In the genomic region with DNA sequence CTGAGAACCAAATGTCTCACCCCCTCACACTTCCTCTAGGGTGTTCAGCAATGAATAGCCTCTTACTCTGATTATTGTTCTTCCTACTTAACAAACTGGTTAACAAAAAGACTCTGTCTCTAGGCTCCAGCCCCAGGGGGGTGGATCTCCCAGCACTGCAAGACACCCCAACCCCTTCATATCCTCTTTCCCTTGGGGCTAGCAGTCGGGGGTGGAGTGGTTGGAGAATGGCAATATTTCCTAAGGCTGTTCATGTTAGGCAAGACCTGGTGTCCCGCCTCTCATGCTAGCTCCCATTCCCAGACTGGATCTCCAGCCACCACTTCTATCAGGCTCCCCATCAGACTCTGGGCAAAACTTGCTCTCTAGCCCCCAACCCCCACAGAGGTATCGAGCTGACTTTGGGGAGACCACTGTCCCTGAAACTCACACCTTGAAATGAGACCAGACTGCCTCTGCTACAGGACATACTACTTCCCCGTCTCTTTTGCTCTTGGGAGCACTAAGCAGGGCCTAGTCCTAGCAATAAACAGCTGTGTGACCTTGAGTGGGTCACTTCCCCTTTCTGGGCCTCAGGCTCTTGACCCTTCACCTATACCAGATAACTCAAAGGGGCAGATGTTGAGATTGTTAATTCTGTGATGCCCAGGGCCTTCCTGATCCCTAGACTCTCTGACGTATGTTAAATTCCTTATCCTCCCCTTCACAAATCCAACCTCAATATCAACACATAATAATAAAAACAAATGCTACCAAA, we compare ENCODE assay signal across 1 cellular context.
TF ChIP-seq lines count a peak whose summit lies in the region.

No MANE protein-coding gene starts in this region.

TF ChIP-seq in K562, 482 proteins besides CTCF, POLR2A, EP300 and RAD21 (continues in another document):
- TF ChIP-seq NCOR1 (IDR thresholded peaks at IDR 0.05) = no peak
- TF ChIP-seq NR2C1 (IDR thresholded peaks at IDR 0.05) = peak; percentile 82
- peak; percentile 89 for TF ChIP-seq NR2C1 (tag; IDR thresholded peaks at IDR 0.05)
- TF ChIP-seq RREB1 (CRISPR knock-in tag; IDR thresholded peaks at IDR 0.05) = no peak
- TF ChIP-seq SPI1 (IDR thresholded peaks at IDR 0.05; ENCODE audit: borderline replicate concordance, low read depth, low read length) = peak; percentile 97
- TF ChIP-seq ESRRA (IDR thresholded peaks at IDR 0.05; ENCODE audit: borderline replicate concordance, low read depth) = peak; percentile 86
- no peak for TF ChIP-seq KAT2B (IDR thresholded peaks at IDR 0.05; ENCODE audit: low read depth, low read length)
- no peak for TF ChIP-seq KLF13 (tag; IDR thresholded peaks at IDR 0.05; ENCODE audit: borderline replicate concordance, low read depth)
- no peak for TF ChIP-seq RAD51 (IDR thresholded peaks at IDR 0.05; ENCODE audit: borderline replicate concordance, low read depth)
- TF ChIP-seq ZBTB17 (CRISPR knock-in tag; IDR thresholded peaks at IDR 0.05) = no peak
- peak; percentile 53; the same call in 1 of the 2 replicates for TF ChIP-seq BCOR (IDR thresholded peaks at IDR 0.05)
- peak; percentile 43; the same call in 1 of the 2 replicates for TF ChIP-seq TFAP4 (CRISPR knock-in tag; IDR thresholded peaks at IDR 0.05; ENCODE audit: borderline replicate concordance)
- TF ChIP-seq RBM25 (IDR thresholded peaks at IDR 0.05; ENCODE audit: low read depth, low read length, severe bottlenecking) = peak; percentile 74
- TF ChIP-seq NR2C2 (CRISPR knock-in tag; IDR thresholded peaks at IDR 0.05) = no peak
- TF ChIP-seq NR2C2 (tag; IDR thresholded peaks at IDR 0.05) = peak; percentile 77
- 0 out of 2 replicates have a peak, but pooled peaks have one; percentile 15 for TF ChIP-seq ADNP (tag; IDR thresholded peaks at IDR 0.05)
- TF ChIP-seq ZNF707 (CRISPR knock-in tag; conservative IDR thresholded peaks at IDR 0.05) = no peak
- TF ChIP-seq, protein P1, sequence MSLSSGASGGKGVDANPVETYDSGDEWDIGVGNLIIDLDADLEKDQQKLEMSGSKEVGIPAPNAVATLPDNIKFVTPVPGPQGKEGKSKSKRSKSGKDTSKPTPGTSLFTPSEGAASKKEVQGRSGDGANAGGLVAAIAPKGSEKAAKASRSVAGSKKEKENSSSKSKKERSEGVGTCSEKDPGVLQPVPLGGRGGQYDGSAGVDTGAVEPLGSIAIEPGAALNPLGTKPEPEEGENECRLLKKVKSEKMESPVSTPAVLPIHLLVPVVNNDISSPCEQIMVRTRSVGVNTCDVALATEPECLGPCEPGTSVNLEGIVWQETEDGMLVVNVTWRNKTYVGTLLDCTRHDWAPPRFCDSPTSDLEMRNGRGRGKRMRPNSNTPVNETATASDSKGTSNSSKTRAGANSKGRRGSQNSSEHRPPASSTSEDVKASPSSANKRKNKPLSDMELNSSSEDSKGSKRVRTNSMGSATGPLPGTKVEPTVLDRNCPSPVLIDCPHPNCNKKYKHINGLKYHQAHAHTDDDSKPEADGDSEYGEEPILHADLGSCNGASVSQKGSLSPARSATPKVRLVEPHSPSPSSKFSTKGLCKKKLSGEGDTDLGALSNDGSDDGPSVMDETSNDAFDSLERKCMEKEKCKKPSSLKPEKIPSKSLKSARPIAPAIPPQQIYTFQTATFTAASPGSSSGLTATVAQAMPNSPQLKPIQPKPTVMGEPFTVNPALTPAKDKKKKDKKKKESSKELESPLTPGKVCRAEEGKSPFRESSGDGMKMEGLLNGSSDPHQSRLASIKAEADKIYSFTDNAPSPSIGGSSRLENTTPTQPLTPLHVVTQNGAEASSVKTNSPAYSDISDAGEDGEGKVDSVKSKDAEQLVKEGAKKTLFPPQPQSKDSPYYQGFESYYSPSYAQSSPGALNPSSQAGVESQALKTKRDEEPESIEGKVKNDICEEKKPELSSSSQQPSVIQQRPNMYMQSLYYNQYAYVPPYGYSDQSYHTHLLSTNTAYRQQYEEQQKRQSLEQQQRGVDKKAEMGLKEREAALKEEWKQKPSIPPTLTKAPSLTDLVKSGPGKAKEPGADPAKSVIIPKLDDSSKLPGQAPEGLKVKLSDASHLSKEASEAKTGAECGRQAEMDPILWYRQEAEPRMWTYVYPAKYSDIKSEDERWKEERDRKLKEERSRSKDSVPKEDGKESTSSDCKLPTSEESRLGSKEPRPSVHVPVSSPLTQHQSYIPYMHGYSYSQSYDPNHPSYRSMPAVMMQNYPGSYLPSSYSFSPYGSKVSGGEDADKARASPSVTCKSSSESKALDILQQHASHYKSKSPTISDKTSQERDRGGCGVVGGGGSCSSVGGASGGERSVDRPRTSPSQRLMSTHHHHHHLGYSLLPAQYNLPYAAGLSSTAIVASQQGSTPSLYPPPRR (CRISPR knock-in tag; IDR thresholded peaks at IDR 0.05; ENCODE audit: borderline replicate concordance) = no peak
- peak; percentile 25; the same call in 1 of the 2 replicates for TF ChIP-seq CBFA2T3 (IDR thresholded peaks at IDR 0.05)
- TF ChIP-seq ZFX (CRISPR knock-in tag; IDR thresholded peaks at IDR 0.05) = peak; percentile 29; the same call in 1 of the 2 replicates
- peak in 1 of 2 experiments; percentile 67; a peak in 1 of 4 replicates for TF ChIP-seq RCOR1 (IDR thresholded peaks at IDR 0.05; ENCODE audit: borderline replicate concordance in 1 of 2, low read depth in 2 of 2, low read length in 2 of 2)
- TF ChIP-seq BCLAF1 (IDR thresholded peaks at IDR 0.05; ENCODE audit: borderline replicate concordance in 1 of 2, control insufficient read depth in 1 of 2, low read depth in 2 of 2, low read length in 1 of 2) = no peak
- TF ChIP-seq HEY1 (CRISPR knock-in tag; IDR thresholded peaks at IDR 0.05; ENCODE audit: borderline replicate concordance) = no peak
- TF ChIP-seq, protein P2, sequence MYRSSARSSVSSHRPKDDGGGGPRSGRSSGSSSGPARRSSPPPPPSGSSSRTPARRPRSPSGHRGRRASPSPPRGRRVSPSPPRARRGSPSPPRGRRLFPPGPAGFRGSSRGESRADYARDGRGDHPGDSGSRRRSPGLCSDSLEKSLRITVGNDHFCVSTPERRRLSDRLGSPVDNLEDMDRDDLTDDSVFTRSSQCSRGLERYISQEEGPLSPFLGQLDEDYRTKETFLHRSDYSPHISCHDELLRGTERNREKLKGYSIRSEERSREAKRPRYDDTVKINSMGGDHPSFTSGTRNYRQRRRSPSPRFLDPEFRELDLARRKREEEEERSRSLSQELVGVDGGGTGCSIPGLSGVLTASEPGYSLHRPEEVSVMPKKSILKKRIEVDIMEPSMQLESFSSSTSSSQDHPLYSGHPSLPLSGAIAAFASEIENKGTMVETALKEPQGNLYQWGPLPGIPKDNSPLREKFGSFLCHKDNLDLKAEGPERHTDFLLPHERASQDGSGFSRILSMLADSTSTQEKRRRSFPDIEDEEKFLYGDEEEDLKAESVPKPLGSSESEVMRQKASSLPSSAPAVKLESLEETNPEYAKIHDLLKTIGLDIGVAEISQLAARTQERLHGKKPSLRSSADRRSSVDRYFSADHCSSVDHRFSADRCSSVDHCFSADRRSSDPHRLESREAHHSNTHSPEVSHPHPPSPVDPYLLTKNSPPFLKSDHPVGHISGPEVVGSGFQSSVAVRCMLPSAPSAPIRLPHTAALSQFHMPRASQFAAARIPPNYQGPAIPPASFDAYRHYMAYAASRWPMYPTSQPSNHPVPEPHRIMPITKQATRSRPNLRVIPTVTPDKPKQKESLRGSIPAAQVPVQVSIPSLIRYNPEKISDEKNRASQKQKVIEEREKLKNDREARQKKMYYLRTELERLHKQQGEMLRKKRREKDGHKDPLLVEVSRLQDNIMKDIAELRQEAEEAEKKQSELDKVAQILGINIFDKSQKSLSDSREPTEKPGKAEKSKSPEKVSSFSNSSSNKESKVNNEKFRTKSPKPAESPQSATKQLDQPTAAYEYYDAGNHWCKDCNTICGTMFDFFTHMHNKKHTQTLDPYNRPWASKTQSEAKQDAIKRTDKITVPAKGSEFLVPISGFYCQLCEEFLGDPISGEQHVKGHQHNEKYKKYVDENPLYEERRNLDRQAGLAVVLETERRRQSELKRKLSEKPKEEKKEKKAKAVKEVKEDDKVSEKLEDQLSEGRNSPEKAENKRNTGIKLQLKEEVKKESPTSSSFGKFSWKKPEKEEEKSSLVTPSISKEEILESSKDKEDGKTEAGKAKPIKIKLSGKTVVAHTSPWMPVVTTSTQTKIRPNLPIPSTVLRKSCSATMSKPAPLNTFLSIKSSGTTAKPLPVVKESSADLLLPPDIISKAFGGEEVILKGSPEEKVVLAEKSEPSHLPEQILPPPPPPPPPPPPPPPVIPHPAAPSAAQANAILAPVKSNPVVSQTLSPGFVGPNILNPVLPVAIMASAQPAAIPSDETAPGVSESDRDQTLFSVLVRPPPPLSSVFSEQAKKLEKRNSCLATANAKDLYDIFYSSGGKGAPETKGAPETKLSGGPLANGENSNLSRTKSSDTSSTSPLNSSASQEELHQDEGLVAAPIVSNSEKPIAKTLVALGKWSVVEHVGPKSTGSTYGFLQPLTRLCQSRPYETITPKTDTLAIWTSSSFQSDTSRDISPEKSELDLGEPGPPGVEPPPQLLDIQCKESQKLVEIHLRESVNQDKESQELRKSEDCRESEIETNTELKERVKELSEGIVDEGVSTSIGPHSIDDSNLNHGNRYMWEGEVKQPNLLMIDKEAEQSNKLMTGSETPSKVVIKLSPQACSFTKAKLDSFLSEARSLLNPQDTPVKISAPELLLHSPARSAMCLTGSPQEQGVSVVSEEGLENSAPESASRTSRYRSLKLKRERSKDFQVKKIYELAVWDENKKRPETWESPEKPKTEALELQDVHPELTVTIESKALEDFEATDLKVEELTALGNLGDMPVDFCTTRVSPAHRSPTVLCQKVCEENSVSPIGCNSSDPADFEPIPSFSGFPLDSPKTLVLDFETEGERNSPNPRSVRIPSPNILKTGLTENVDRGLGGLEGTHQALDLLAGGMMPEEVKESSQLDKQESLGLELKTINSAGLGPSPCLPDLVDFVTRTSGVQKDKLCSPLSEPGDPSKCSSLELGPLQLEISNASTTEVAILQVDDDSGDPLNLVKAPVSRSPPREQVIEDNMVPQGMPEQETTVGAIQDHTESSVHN (IDR thresholded peaks at IDR 0.05; ENCODE audit: borderline replicate concordance in 1 of 2, low read depth in 1 of 2) = no peak
- peak; percentile 81 for TF ChIP-seq ZFP36 (IDR thresholded peaks at IDR 0.05; ENCODE audit: low read depth, low read length, partially characterized antibody)
- TF ChIP-seq HSF4 (CRISPR knock-in tag; IDR thresholded peaks at IDR 0.05; ENCODE audit: borderline replicate concordance) = no peak
- TF ChIP-seq OTX1 (CRISPR knock-in tag; IDR thresholded peaks at IDR 0.05) = no peak
- TF ChIP-seq ZNF778 (CRISPR knock-in tag; IDR thresholded peaks at IDR 0.05) = no peak
